8 cellular contexts compared by ENCODE assay signal in the genomic region with DNA sequence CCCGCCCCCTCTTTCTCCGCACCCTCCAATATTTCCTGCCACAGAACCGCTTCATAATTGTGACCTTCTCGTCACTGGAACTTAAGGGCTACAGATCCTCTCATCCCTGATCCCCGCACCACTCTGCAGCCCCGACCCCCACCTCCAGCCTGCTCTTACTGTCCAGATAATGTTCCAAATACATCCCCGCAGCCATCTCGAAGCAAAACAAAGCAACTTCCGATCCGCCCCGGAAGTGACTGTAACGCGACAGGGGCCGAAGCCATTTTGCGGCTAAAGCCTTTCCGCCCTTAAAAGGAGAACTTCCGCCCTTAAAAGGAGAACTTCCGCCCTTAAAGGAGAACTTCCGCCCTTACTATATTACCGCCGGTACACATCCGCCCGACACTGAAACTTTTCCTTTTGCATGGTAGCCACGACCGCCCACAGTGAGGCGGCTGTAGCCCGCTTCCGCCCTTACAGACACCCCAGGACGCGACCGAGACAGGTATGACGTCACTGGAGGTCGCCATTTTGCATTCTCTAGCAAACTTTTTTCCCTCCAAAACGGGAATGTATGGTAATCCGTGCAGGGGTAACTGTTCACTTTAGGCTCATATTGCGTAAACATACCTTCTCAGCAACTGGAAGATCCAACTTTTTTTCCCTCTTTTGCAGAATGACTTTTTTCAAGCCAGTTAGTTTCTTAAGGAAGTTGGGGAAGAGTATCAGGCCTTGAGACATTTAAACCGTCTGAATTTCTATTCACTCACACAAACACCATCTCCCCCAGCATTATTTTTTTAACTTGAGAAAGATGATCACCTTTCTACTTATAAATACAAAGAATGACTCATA. TPM values are rescaled to one million over a fixed set of nuclear protein-coding genes. Genes with fewer than 3 reads are reported as not detected.
DNase-seq lines count a peak whose midpoint lies in the region; TF ChIP-seq lines count a peak whose summit lies in the region.

ING4 (minus strand) TSS at position 214 of the 837 bp plus-strand sequence; CDS start at position 196, 18 bp downstream.

- H3K4me3 ChIP-seq in neuron (ENCODE audit: low read length) (peak within 1 kb of the TSS; percentile 72), subcutaneous abdominal adipose tissue (ENCODE audit: low read depth in 1 of 5, low read length in 5 of 5) (peak within 1 kb of the TSS; percentile 90 to 98 (median 98))

- peak within 1 kb of the TSS; percentile 74 for H3K27ac ChIP-seq in subcutaneous abdominal adipose tissue (ENCODE audit: low read depth, low read length)

- peaks cover 13% of the 10 kb centered on the region for H3K4me1 ChIP-seq in neuron (ENCODE audit: insufficient read depth, low read length)
- H3K4me1 ChIP-seq in subcutaneous abdominal adipose tissue (ENCODE audit: control insufficient read depth in 5 of 5, insufficient read depth in 5 of 5, low read length in 5 of 5), result peaks cover 4 to 17% (median 14%) of the 10 kb centered on the region in 5 donors

- CTCF ChIA-PET in HEK293T (lab: Yijun Ruan, JAX), result interaction anchor here (0.6 to 2.2 kb wide), 2 partner anchors 103 to 221 kb away, joined by 3 to 6 read pairs; partner anchors contain the start of gene PTMS

- H2AFZ ChIP-seq in neuron (ENCODE audit: low read depth, low read length), result peak within 1 kb of the TSS; percentile 89

- POLR2A ChIA-PET in HEK293T (lab: Yijun Ruan, JAX), result interaction anchor here (6.6 kb wide), 1 partner anchor 26 kb away, joined by 59 read pairs; the partner anchor contains the start of gene ZNF384

- DNase-seq in GF-D8 (lab: John Stamatoyannopoulos, UW) (peak; percentile 98), HEK293T (ENCODE audit: extremely low spot score) (peak; percentile 98), MV-4-11 (lab: John Stamatoyannopoulos, UW) (peak; percentile 100), SK-MEL-5 (ENCODE audit: low read depth, low spot score) (peak; percentile 100), foreskin melanocyte (peak; percentile 99)
- peak; percentile 96 for DNase-seq in activated naive CD4-positive, alpha-beta T cell treated with Interleukin-2 at 50 U/mL for 16 hours

- no peaks in the 10 kb centered on the region for H3K9me3 ChIP-seq in neuron (ENCODE audit: low read length)
- no peaks in the 10 kb centered on the region for H3K9me3 ChIP-seq in subcutaneous abdominal adipose tissue (ENCODE audit: control insufficient read depth in 5 of 5, low read length in 5 of 5)

- in situ Hi-C loops in SK-MEL-5 (cut with HindIII; ENCODE audit: low pct_unique_long_range_greater_than_20kb, low sequenced_read_pairs), result no loop called here

- peaks cover 20% of the 10 kb centered on the region for H3K36me3 ChIP-seq in neuron (ENCODE audit: insufficient read depth, low read length)
- peaks cover 2 to 38% (median 19%) of the 10 kb centered on the region in 5 donors for H3K36me3 ChIP-seq in subcutaneous abdominal adipose tissue (ENCODE audit: control insufficient read depth in 5 of 5, insufficient read depth in 5 of 5, low read length in 5 of 5)

- H3K27me3 ChIP-seq in neuron (ENCODE audit: insufficient read depth, low read length), result no peaks in the 10 kb centered on the region
- no peaks in the 10 kb centered on the region for H3K27me3 ChIP-seq in subcutaneous abdominal adipose tissue (ENCODE audit: control insufficient read depth in 5 of 5, insufficient read depth in 4 of 5, low read length in 5 of 5)

- H3K9ac ChIP-seq in subcutaneous abdominal adipose tissue (ENCODE audit: low read length in 5 of 5), result peak within 1 kb of the TSS; percentile 65 to 85 (median 69)

TF ChIP-seq in HEK293T, 16 proteins besides CTCF, POLR2A, EP300 and RAD21:
- peak; percentile 78 for TF ChIP-seq PKNOX1 (IDR thresholded peaks at IDR 0.05)
- no peak for TF ChIP-seq TARDBP (IDR thresholded peaks at IDR 0.05)
- peak; percentile 96 for TF ChIP-seq L3MBTL2 (conservative IDR thresholded peaks at IDR 0.05)
- peak; percentile 90 for TF ChIP-seq FOXK2 (IDR thresholded peaks at IDR 0.05)
- no peak for TF ChIP-seq CTBP1 (IDR thresholded peaks at IDR 0.05; ENCODE audit: borderline replicate concordance)
- TF ChIP-seq ARNT (IDR thresholded peaks at IDR 0.05), result no peak
- no peak for TF ChIP-seq SP1 (IDR thresholded peaks at IDR 0.05)
- TF ChIP-seq NFRKB (IDR thresholded peaks at IDR 0.05), result 0 out of 2 replicates have a peak, but pooled peaks have one; percentile 31
- TF ChIP-seq ELF4 (IDR thresholded peaks at IDR 0.05), result peak; percentile 99

RNA-seq across cellular contexts. Expression of gene ING4, which starts in this region (rescaled TPM):
- total RNA-seq in SK-MEL-5 (2014; rRNA removed; shearing (Covaris generic)), result 23.6 and 24.4 TPM in 2 replicates
- polyA plus RNA-seq in SK-MEL-5 (2015; cell fraction: cytosol; rRNA removed), result 22.2 and 25.7 TPM in 2 replicates
- polyA plus RNA-seq in SK-MEL-5 (2015; cell fraction: nucleus; rRNA removed), result 94.0 and 117 TPM in 2 replicates

Comparison
In these comparisons a context has a peak if more than half of its experiments do, and no peak if none do; other contexts are left out.
1. Peak in every context shown above with its lines: DNase-seq, H3K4me3 ChIP-seq and H3K27ac ChIP-seq.